In the genomic region with DNA sequence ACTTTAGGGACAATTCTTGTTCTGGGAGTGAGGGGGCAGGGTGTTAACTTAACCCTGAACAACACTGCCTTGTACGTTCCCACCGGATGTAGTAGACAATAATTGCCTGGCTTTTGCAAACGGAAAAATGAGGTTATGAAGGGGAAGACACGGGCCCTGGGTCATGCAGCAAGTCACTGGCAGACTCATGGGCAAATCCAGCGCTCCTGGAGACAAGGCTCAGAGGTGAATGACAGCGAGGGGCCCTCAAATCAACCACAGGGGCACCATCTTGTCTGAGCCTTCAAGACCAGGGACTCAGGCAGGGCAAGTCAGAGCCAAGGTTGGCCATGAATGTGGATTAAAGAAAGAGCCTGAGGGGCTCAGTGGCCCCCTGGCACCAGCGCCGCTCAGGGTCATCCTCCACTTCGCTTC, we compare ENCODE assay signal across 8 cellular contexts. TPM values are rescaled to one million over a fixed set of nuclear protein-coding genes. Genes with fewer than 3 reads are reported as not detected.
DNase-seq lines count a peak whose midpoint lies in the region; ATAC-seq and TF ChIP-seq lines count a peak whose summit lies in the region.

No MANE protein-coding gene starts in this region.

- H3K36me3 ChIP-seq in left ventricle myocardium inferior: no peaks in the 10 kb centered on the region

- intact Hi-C loops in left ventricle myocardium inferior (cut with micrococcal nuclease): no loop called here

- H3K4me1 ChIP-seq in left ventricle myocardium inferior: peaks cover 69% of the 10 kb centered on the region

- peak; percentile 48 for ATAC-seq in stimulated activated naive CD8-positive, alpha-beta T cell treated with anti-CD3 and anti-CD28 coated beads, Interleukin-15, Interleukin-2, amounts not matched to agents 100 U/mL and 50 U/mL, for 24 hours

- peak overlapping the region; percentile 98 for H3K4me3 ChIP-seq in left ventricle myocardium inferior

- peak overlapping the region; percentile 83 for H3K27ac ChIP-seq in left ventricle myocardium inferior (replicated peaks)

- no peak for TF ChIP-seq CTCF in left ventricle myocardium inferior (IDR thresholded peaks at IDR 0.05; ENCODE audit: borderline replicate concordance)

- no peaks in the 10 kb centered on the region for H3K27me3 ChIP-seq in left ventricle myocardium inferior (ENCODE audit: low read depth)

- DNase-seq in SIG-M5 treated with dmso at 0.1 percent for 504 hours (lab: John Stamatoyannopoulos, UW; ENCODE audit: unreplicated experiment) (peak; percentile 79), SIG-M5 (lab: John Stamatoyannopoulos, UW) (no peak), left ventricle myocardium inferior (no peak), NCI-H345 (lab: John Stamatoyannopoulos, UW) (no peak), T1000 (lab: John Stamatoyannopoulos, UW) (no peak), LoVo (ENCODE audit: low spot score) (no peak)
- peak; percentile 53 for DNase-seq in activated CD4-positive, alpha-beta T cell treated with anti-CD3 and anti-CD28 coated beads, Interleukin-2, amount 50 U/mL, for 1 hour
- peak; percentile 69 for DNase-seq in stimulated activated naive CD8-positive, alpha-beta T cell treated with anti-CD3 and anti-CD28 coated beads, Interleukin-15, Interleukin-2, amounts not matched to agents 100 U/mL and 50 U/mL, for 24 hours

- no peaks in the 10 kb centered on the region for H3K9me3 ChIP-seq in left ventricle myocardium inferior (replicated peaks)

RNA-seq across cellular contexts. Expression of a gene that starts 2.8 kb away (rescaled TPM):
- 9.5 TPM for total RNA-seq in left ventricle myocardium inferior

RNA-seq across cellular contexts. Expression of a gene that starts 49.4 kb away (rescaled TPM):
- total RNA-seq in left ventricle myocardium inferior: not detected

Comparison
In these comparisons a context has a peak if more than half of its experiments do, and no peak if none do; other contexts are left out.
1. DNase-seq: peak in SIG-M5 treated with dmso at 0.1 percent for 504 hours (single experiment), activated CD4-positive, alpha-beta T cell treated with anti-CD3 and anti-CD28 coated beads, Interleukin-2, amount 50 U/mL, for 1 hour (single experiment) and stimulated activated naive CD8-positive, alpha-beta T cell treated with anti-CD3 and anti-CD28 coated beads, Interleukin-15, Interleukin-2, amounts not matched to agents 100 U/mL and 50 U/mL, for 24 hours (single experiment); none in SIG-M5 (single experiment), left ventricle myocardium inferior (single experiment), NCI-H345 (single experiment), T1000 (single experiment) and LoVo (single experiment).